17 cellular contexts compared by ENCODE assay signal in the genomic region with DNA sequence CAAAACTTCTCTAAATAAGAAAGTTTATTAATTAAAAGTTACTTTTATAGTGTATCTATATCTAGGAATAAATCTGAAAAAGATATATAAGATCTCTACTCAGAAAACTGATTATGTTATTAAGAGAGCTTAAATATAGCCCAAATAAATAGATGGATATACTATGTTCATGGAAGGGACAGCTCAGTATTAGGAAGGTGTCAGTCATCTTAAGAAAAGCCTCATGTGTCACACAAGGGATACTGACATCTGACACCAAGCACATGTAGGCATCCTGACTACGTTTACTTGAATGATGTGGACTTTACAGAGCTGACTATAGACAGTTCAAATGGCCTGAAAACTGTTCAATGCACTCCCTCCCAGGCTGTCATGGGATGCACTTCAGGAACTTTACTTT.
"Had no signal": no experiment of that assay in that cellular context is flagged by ENCODE, and none has a peak within 500 bp of the region (broad histone marks: within the 10 kb centered on the region; RNA-seq: fewer than 3 reads in every experiment).

No MANE protein-coding gene starts in this region.

- H3K27me3 ChIP-seq: gastroesophageal sphincter, hepatocyte, right atrium auricular region, spleen had no signal

- H3K27ac ChIP-seq: gastroesophageal sphincter, hepatocyte, left ventricle myocardium inferior, right atrium auricular region, spleen had no signal

- ATAC-seq: activated naive CD4-positive, alpha-beta T cell treated with anti-CD3 and anti-CD28 coated beads, Interleukin-2, amount 50 U/mL, for 72 hours; activated T-cell treated with anti-CD3 and anti-CD28 coated beads, Interleukin-2, amount 50 U/mL, for 72 hours; gastroesophageal sphincter; WTC11 had no signal

- H3K9me3 ChIP-seq: right atrium auricular region had no signal

- H3K4me3 ChIP-seq: gastroesophageal sphincter, hepatocyte, left ventricle myocardium inferior, lung, right atrium auricular region, spleen had no signal

- H3K36me3 ChIP-seq: right atrium auricular region, spleen had no signal

- DNase-seq: activated CD4-positive, alpha-beta T cell treated with anti-CD3 and anti-CD28 coated beads for 1 hour; activated naive CD4-positive, alpha-beta T cell; activated T-cell treated with anti-CD3 and anti-CD28 coated beads for 4 hours; activated T-cell treated with anti-CD3 and anti-CD28 coated beads, Interleukin-2, amount 50 U/mL, for 72 hours; islet precursor cell; left ventricle myocardium inferior; mesendoderm; spleen; stimulated activated naive CD4-positive, alpha-beta T cell treated with Interleukin-2 at 50 U/mL for 16 hours; T-helper 2 cell; trophoblast cell had no signal
